Comparison of ENCODE assay signal across 11 cellular contexts in the genomic region with DNA sequence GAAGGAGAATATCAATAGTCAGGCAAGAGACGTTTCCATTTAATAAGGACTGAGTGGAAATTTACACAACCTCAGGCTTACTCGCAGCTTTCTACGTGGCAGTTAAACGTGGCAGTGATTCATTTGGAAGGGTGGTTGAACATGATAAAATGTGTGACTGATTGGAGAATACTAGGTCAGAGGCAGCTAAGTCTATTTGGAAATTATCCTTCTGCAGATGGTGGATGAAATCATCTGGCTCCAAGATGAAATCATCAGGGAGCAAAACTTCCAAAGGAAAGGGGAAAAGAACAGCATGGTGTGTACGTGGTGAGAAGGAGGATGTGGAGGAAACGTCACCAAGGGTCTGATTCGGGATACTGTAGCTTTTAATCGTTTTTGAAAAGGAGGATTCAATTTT. TPM values are rescaled to one million over a fixed set of nuclear protein-coding genes. Genes with fewer than 3 reads are reported as not detected.
DNase-seq lines count a peak whose midpoint lies in the region; ATAC-seq and TF ChIP-seq lines count a peak whose summit lies in the region.
"Had no signal": no experiment of that assay in that cellular context is flagged by ENCODE, and none has a peak within 500 bp of the region (broad histone marks: within the 10 kb centered on the region; RNA-seq: fewer than 3 reads in every experiment).

No MANE protein-coding gene starts in this region.

- H3K27me3 Mint-ChIP-seq in activated CD4-positive, alpha-beta memory T cell treated with anti-CD3 and anti-CD28 coated beads, Interleukin-2, amount 10 ng/mL, durations not matched to agents 7 days and 5 days, result peaks cover 9% of the 10 kb centered on the region
- H3K27me3 Mint-ChIP-seq in CD4-positive, alpha-beta memory T cell, result peaks cover 3 to 5% of the 10 kb centered on the region in 2 donors

- WGBS in stomach, 5 donors, result 55 to 73% (median 65%) methylated on average over 8 of the region's 8 CpGs
- 71% methylated on average over 8 of the region's 8 CpGs for WGBS in thyroid gland, 2 donors

- no peaks in the 10 kb centered on the region for H3K4me1 ChIP-seq in stomach
- no peaks in the 10 kb centered on the region for H3K4me1 ChIP-seq in thyroid gland
- no peaks in the 10 kb centered on the region for H3K4me1 ChIP-seq in CD4-positive, alpha-beta memory T cell (ENCODE audit: insufficient read depth, low read length)

- intact Hi-C loops in left ventricle myocardium superior (cut with micrococcal nuclease) (no loop called here), stomach (cut with DNase I; ENCODE audit: low total_unique reads) (no loop called here), thyroid gland (cut with DNase I) (no loop called here)
- intact Hi-C loops in CD4-positive, alpha-beta memory T cell (cut with micrococcal nuclease), result no loop called here

- TF ChIP-seq EP300 in stomach (IDR thresholded peaks at IDR 0.05), result no peak

- no peak overlapping the region for H3K4me3 ChIP-seq in stomach
- no peak overlapping the region for H3K4me3 ChIP-seq in thyroid gland (replicated peaks in 1 of 3)
- H3K4me3 ChIP-seq in CD4-positive, alpha-beta memory T cell (ENCODE audit: low read length in 2 of 2), result no peak overlapping the region
- H3K4me3 ChIP-seq: GM12878 had no signal

- ATAC-seq in left ventricle myocardium superior (peak; percentile 91), HG02970 (IDR thresholded peaks at IDR 0.05; ENCODE audit: low FRiP score, unreplicated experiment) (no peak)
- ATAC-seq: activated CD8-positive, alpha-beta T cell treated with anti-CD3 and anti-CD28 coated beads, Interleukin-2, amount 10 ng/mL, durations not matched to agents 7 days and 5 days; activated naive CD8-positive, alpha-beta T cell treated with anti-CD3 and anti-CD28 coated beads, Interleukin-2, amount 50 U/mL, for 24 hours; GM12878 had no signal

- H3K27ac Mint-ChIP-seq in activated CD4-positive, alpha-beta memory T cell treated with anti-CD3 and anti-CD28 coated beads, Interleukin-2, amount 10 ng/mL, durations not matched to agents 7 days and 5 days, result no peak overlapping the region
- H3K27ac Mint-ChIP-seq in CD4-positive, alpha-beta memory T cell, result no peak overlapping the region
- H3K27ac Mint-ChIP-seq: activated CD8-positive, alpha-beta T cell treated with anti-CD3 and anti-CD28 coated beads, Interleukin-2, amount 10 ng/mL, durations not matched to agents 7 days and 5 days; activated naive CD8-positive, alpha-beta T cell treated with anti-CD3 and anti-CD28 coated beads, Interleukin-2, amount 50 U/mL, for 24 hours had no signal

- POLR2A ChIA-PET in activated CD4-positive, alpha-beta memory T cell treated with anti-CD3 and anti-CD28 coated beads, Interleukin-2, amount 10 ng/mL, durations not matched to agents 7 days and 5 days (lab: Charles Lee), result no interaction called here
- POLR2A ChIA-PET in CD4-positive, alpha-beta memory T cell (lab: Charles Lee; ENCODE audit: partially characterized antibody), result no interaction called here

- no peaks in the 10 kb centered on the region for H3K4me1 Mint-ChIP-seq in activated CD4-positive, alpha-beta memory T cell treated with anti-CD3 and anti-CD28 coated beads, Interleukin-2, amount 10 ng/mL, durations not matched to agents 7 days and 5 days
- H3K4me1 Mint-ChIP-seq in CD4-positive, alpha-beta memory T cell, result no peaks in the 10 kb centered on the region
- H3K4me1 Mint-ChIP-seq: activated naive CD8-positive, alpha-beta T cell treated with anti-CD3 and anti-CD28 coated beads, Interleukin-2, amount 50 U/mL, for 24 hours had no signal

- CTCF ChIA-PET in activated CD4-positive, alpha-beta memory T cell treated with anti-CD3 and anti-CD28 coated beads, Interleukin-2, amount 10 ng/mL, durations not matched to agents 7 days and 5 days (lab: Charles Lee), result no interaction called here
- CTCF ChIA-PET in CD4-positive, alpha-beta memory T cell (lab: Charles Lee; ENCODE audit: partially characterized antibody), result no interaction called here

- H3K36me3 ChIP-seq in stomach (no peaks in the 10 kb centered on the region), thyroid gland (no peaks in the 10 kb centered on the region)
- H3K36me3 ChIP-seq in CD4-positive, alpha-beta memory T cell (ENCODE audit: insufficient read depth, low read length), result no peaks in the 10 kb centered on the region

- no peak for TF ChIP-seq POLR2A in stomach (IDR thresholded peaks at IDR 0.05)
- TF ChIP-seq POLR2A in thyroid gland (IDR thresholded peaks at IDR 0.05), result no peak

- H3K27me3 ChIP-seq in stomach (no peaks in the 10 kb centered on the region), thyroid gland (no peaks in the 10 kb centered on the region)
- H3K27me3 ChIP-seq in CD4-positive, alpha-beta memory T cell (ENCODE audit: insufficient read depth, low read length), result no peaks in the 10 kb centered on the region

- H3K9me3 ChIP-seq in stomach (no peaks in the 10 kb centered on the region), thyroid gland (no peaks in the 10 kb centered on the region)
- no peaks in the 10 kb centered on the region for H3K9me3 ChIP-seq in CD4-positive, alpha-beta memory T cell (ENCODE audit: control insufficient read depth in 1 of 2, low read length in 2 of 2)

- H3K27ac ChIP-seq in stomach (peak overlapping the region in 4 of 5 donors; percentile 34 to 76 (median 48)), thyroid gland (no peak overlapping the region)
- H3K27ac ChIP-seq in CD4-positive, alpha-beta memory T cell (ENCODE audit: low read depth, low read length), result no peak overlapping the region

- DNase-seq in Daoy (ENCODE audit: low read depth) (peak; percentile 24), amniotic stem cell (lab: John Stamatoyannopoulos, UW) (peak; percentile 56), left ventricle myocardium superior (no peak), stomach (no peak), thyroid gland (no peak)
- DNase-seq in activated CD4-positive, alpha-beta memory T cell treated with anti-CD3 and anti-CD28 coated beads, Interleukin-2, amount 10 ng/mL, durations not matched to agents 7 days and 5 days, result no peak
- DNase-seq in CD4-positive, alpha-beta memory T cell, result no peak
- DNase-seq: activated CD8-positive, alpha-beta T cell treated with anti-CD3 and anti-CD28 coated beads, Interleukin-2, amount 10 ng/mL, durations not matched to agents 7 days and 5 days; activated naive CD8-positive, alpha-beta T cell treated with anti-CD3 and anti-CD28 coated beads, Interleukin-2, amount 50 U/mL, for 24 hours had no signal

- no peaks in the 10 kb centered on the region for H3K9me3 Mint-ChIP-seq in activated CD4-positive, alpha-beta memory T cell treated with anti-CD3 and anti-CD28 coated beads, Interleukin-2, amount 10 ng/mL, durations not matched to agents 7 days and 5 days
- peaks cover 0 to 4% (median 0%) of the 10 kb centered on the region in 8 donors for H3K9me3 Mint-ChIP-seq in CD4-positive, alpha-beta memory T cell
- H3K9me3 Mint-ChIP-seq: activated naive CD8-positive, alpha-beta T cell treated with anti-CD3 and anti-CD28 coated beads, Interleukin-2, amount 50 U/mL, for 24 hours had no signal

- no peak for TF ChIP-seq CTCF in stomach (IDR thresholded peaks at IDR 0.05)
- no peak for TF ChIP-seq CTCF in thyroid gland (IDR thresholded peaks at IDR 0.05)

- H3K4me3 Mint-ChIP-seq in activated CD4-positive, alpha-beta memory T cell treated with anti-CD3 and anti-CD28 coated beads, Interleukin-2, amount 10 ng/mL, durations not matched to agents 7 days and 5 days, result no peak overlapping the region
- no peak overlapping the region for H3K4me3 Mint-ChIP-seq in CD4-positive, alpha-beta memory T cell
- H3K4me3 Mint-ChIP-seq: activated CD8-positive, alpha-beta T cell treated with anti-CD3 and anti-CD28 coated beads, Interleukin-2, amount 10 ng/mL, durations not matched to agents 7 days and 5 days; activated naive CD8-positive, alpha-beta T cell treated with anti-CD3 and anti-CD28 coated beads, Interleukin-2, amount 50 U/mL, for 24 hours had no signal

- H3K36me3 Mint-ChIP-seq in activated CD4-positive, alpha-beta memory T cell treated with anti-CD3 and anti-CD28 coated beads, Interleukin-2, amount 10 ng/mL, durations not matched to agents 7 days and 5 days (ENCODE audit: low read depth), result no peaks in the 10 kb centered on the region
- H3K36me3 Mint-ChIP-seq in CD4-positive, alpha-beta memory T cell, result no peaks in the 10 kb centered on the region

RNA-seq across cellular contexts. Expression of gene COL3A1, which starts 47.8 kb away (rescaled TPM):
- 9.3 and 12.6 TPM in 2 replicates for total RNA-seq in Daoy (2014; rRNA removed; shearing (Covaris generic))
- total RNA-seq in left ventricle myocardium superior, result 51.8 TPM
- 1,000 to 10,000 TPM in 2 of 5 donors, 100 to 1,000 TPM in 3; 116 to 7,728 (median 450) TPM for total RNA-seq in stomach
- 100 to 1,000 TPM in 1 of 3 donors, 10 to 100 TPM in 2; 60.7 to 108 (median 87.2) TPM for polyA plus RNA-seq in stomach
- total RNA-seq in thyroid gland, result 100 to 1,000 TPM in 1 of 4 donors, 10 to 100 TPM in 3; 36.4 to 151 (median 62.3) TPM
- not detected for total RNA-seq in activated CD4-positive, alpha-beta memory T cell treated with anti-CD3 and anti-CD28 coated beads, Interleukin-2, amount 10 ng/mL, durations not matched to agents 7 days and 5 days
- not detected for total RNA-seq in CD4-positive, alpha-beta memory T cell
- not detected for polyA plus RNA-seq in CD4-positive, alpha-beta memory T cell
- total RNA-seq: activated CD8-positive, alpha-beta T cell treated with anti-CD3 and anti-CD28 coated beads, Interleukin-2, amount 10 ng/mL, durations not matched to agents 7 days and 5 days had no signal

Comparison
In these comparisons a context has a peak if more than half of its experiments do, and no peak if none do; other contexts are left out.
1. DNase-seq: peak in Daoy (single experiment) and amniotic stem cell (single experiment); none in left ventricle myocardium superior (single experiment), stomach (single experiment), thyroid gland (0 of 2), activated CD4-positive, alpha-beta memory T cell treated with anti-CD3 and anti-CD28 coated beads, Interleukin-2, amount 10 ng/mL, durations not matched to agents 7 days and 5 days (single experiment) and CD4-positive, alpha-beta memory T cell (0 of 5).
2. H3K27ac ChIP-seq: peak in stomach (4 of 5); none in thyroid gland (0 of 3) and CD4-positive, alpha-beta memory T cell (single experiment).
3. RNA of gene COL3A1, which starts 47.8 kb away (total RNA-seq): 116 to 7,728 TPM in stomach, 36.4 to 151 TPM in thyroid gland, 51.8 TPM in left ventricle myocardium superior (single experiment) and 9.3 to 12.6 TPM in Daoy; not detected in activated CD4-positive, alpha-beta memory T cell treated with anti-CD3 and anti-CD28 coated beads, Interleukin-2, amount 10 ng/mL, durations not matched to agents 7 days and 5 days and not detected in CD4-positive, alpha-beta memory T cell; every median in the first group is over 10 times any median in the second.